In genomic region chr6:28488916-28489365, GRCh38 we compare ENCODE assay signal across 9 cellular contexts. TPM values are rescaled to one million over a fixed set of nuclear protein-coding genes. Genes with fewer than 3 reads are reported as not detected.
DNase-seq lines count a peak whose midpoint lies in the region; ATAC-seq and TF ChIP-seq lines count a peak whose summit lies in the region.
"Had no signal": no experiment of that assay in that cellular context is flagged by ENCODE, and none has a peak within 500 bp of the region (broad histone marks: within the 10 kb centered on the region; RNA-seq: fewer than 3 reads in every experiment).

No MANE protein-coding gene starts in this region.

- H3K27me3 ChIP-seq in vagina, result no peaks in the 10 kb centered on the region

- DNase-seq in NCI-H146 (lab: John Stamatoyannopoulos, UW) (peak; percentile 23), NCI-H146 treated with DMSO at 0.1 percent for 48 hours (lab: John Stamatoyannopoulos, UW; ENCODE audit: unreplicated experiment) (no peak), NCI-H460 (ENCODE audit: extremely low read depth, low read depth) (peak; percentile 74), astrocyte of the hippocampus (ENCODE audit: low read depth, low spot score) (peak; percentile 69), medulla oblongata (ENCODE audit: extremely low spot score) (peak; percentile 22), vagina (ENCODE audit: extremely low spot score in 2 of 2) (no peak), NCI-H748 treated with DMSO at 0.1 percent for 48 hours (lab: John Stamatoyannopoulos, UW) (no peak)

- H3K9me3 ChIP-seq in vagina, result no peaks in the 10 kb centered on the region

- no peaks in the 10 kb centered on the region for H3K36me3 ChIP-seq in vagina

- H3K4me3 ChIP-seq in vagina, result peak overlapping the region; percentile 41 to 47

- TF ChIP-seq CTCF in vagina (IDR thresholded peaks at IDR 0.05), result no peak

- ATAC-seq in GM21529 (IDR thresholded peaks at IDR 0.05; ENCODE audit: unreplicated experiment), result no peak

- no peak for TF ChIP-seq POLR2A in vagina (IDR thresholded peaks at IDR 0.05)

- no peaks in the 10 kb centered on the region for H3K4me1 ChIP-seq in vagina

- intact Hi-C loops in vagina (cut with DNase I), result no loop called here

- peak overlapping the region; percentile 79 for H3K27ac ChIP-seq in vagina

RNA-seq across cellular contexts. Expression of gene GPX6, which starts 26.7 kb away (rescaled TPM):
- total RNA-seq in NCI-H460 (2014; rRNA removed; shearing (Covaris generic)), result not detected in 2 replicates
- not detected in 2 replicates for polyA plus RNA-seq in NCI-H460 (2014; cell fraction: nucleus; rRNA removed)
- total RNA-seq in vagina, result not detected
- polyA plus RNA-seq: adipose tissue had no signal

RNA-seq across cellular contexts. Expression of gene GPX5, which starts 36.7 kb away (rescaled TPM):
- total RNA-seq in NCI-H460 (2014; rRNA removed; shearing (Covaris generic)), result not detected in 2 replicates
- polyA plus RNA-seq in NCI-H460 (2014; cell fraction: nucleus; rRNA removed), result not detected in 2 replicates
- not detected for total RNA-seq in vagina
- polyA plus RNA-seq: adipose tissue had no signal

RNA-seq across cellular contexts. Expression of gene ZSCAN23, which starts 45.6 kb away (rescaled TPM):
- not detected in 2 replicates for total RNA-seq in NCI-H460 (2014; rRNA removed; shearing (Covaris generic))
- polyA plus RNA-seq in NCI-H460 (2014; cell fraction: nucleus; rRNA removed), result not detected in 2 replicates
- total RNA-seq in vagina, result 0.98 TPM

Comparison
In these comparisons a context has a peak if more than half of its experiments do, and no peak if none do; other contexts are left out.
1. DNase-seq: peak in NCI-H146 (single experiment), NCI-H460 (single experiment), astrocyte of the hippocampus (single experiment) and medulla oblongata (single experiment); none in NCI-H146 treated with DMSO at 0.1 percent for 48 hours (single experiment), vagina (0 of 2) and NCI-H748 treated with DMSO at 0.1 percent for 48 hours (single experiment).